ENCODE assay signal across 8 cellular contexts in the genomic region with DNA sequence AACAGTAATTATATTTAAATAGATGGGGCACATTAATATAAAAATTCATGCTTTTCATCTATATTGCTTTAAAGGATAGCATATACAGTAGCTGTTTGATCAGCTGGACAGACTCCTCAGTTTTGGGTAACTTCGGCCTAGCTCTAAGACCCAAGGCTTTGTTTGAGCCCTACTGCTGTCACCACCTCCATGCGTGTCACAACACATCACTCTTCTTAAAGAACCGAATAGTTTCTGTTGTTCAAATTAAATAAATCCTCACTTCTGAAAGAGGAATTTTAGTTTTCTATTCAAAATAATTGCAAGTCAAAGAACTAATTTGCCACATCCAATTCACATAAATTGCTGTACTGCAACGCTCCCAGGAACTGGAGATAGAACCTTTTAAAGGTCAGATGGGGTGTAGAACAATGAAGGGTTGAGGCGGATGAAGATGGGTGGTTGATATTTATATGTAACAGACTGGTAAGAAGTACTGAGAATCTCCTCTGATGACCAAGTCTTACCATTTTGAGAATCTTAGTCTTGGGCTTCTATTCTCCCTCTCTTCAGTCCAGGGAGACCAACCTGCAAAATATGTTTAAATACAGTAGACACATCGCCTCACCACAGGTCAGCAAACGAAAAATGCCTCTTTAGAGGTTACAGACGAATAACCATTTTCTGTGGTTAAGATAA. TPM values are rescaled to one million over a fixed set of nuclear protein-coding genes. Genes with fewer than 3 reads are reported as not detected.
DNase-seq lines count a peak whose midpoint lies in the region; ATAC-seq, FAIRE-seq and TF ChIP-seq lines count a peak whose summit lies in the region.

No MANE protein-coding gene starts in this region.

- H3K4me3 ChIP-seq in NT2/D1 (ENCODE audit: insufficient read length, low read depth) (peak overlapping the region; percentile 74), esophagus squamous epithelium (peak overlapping the region in 2 of 4 donors; percentile 68 to 76), rectal smooth muscle tissue (ENCODE audit: low read length) (peak overlapping the region; percentile 70)
- no peak overlapping the region for H3K4me3 ChIP-seq in effector memory CD4-positive, alpha-beta T cell (ENCODE audit: insufficient read depth, low read depth, low read length, poor library complexity, severe bottlenecking)

- DNase-seq in GM18507 (ENCODE audit: extremely low spot score, insufficient read length, low read depth), result no peak
- DNase-seq in NT2/D1 (ENCODE audit: low read depth, low spot score), result no peak
- DNase-seq in esophagus squamous epithelium (lab: John Stamatoyannopoulos, UW), result no peak
- DNase-seq in NOMO-1 treated with DMSO at 0.1 percent for 48 hours (lab: John Stamatoyannopoulos, UW; ENCODE audit: unreplicated experiment), result no peak
- DNase-seq in effector memory CD4-positive, alpha-beta T cell, result no peak
- DNase-seq in substantia nigra (lab: John Stamatoyannopoulos, UW), result no peak

- TF ChIP-seq CTCF in esophagus squamous epithelium (IDR thresholded peaks at IDR 0.05), result no peak

- no peak for ATAC-seq in GM18858 (IDR thresholded peaks at IDR 0.05; ENCODE audit: unreplicated experiment)

- H3K4me1 ChIP-seq in NT2/D1 (ENCODE audit: insufficient read depth, insufficient read length), result no peaks in the 10 kb centered on the region
- H3K4me1 ChIP-seq in esophagus squamous epithelium, result peaks cover 4 to 41% (median 12%) of the 10 kb centered on the region in 3 donors
- peaks cover 10% of the 10 kb centered on the region for H3K4me1 ChIP-seq in rectal smooth muscle tissue (ENCODE audit: control insufficient read depth, insufficient read depth, low read length)
- no peaks in the 10 kb centered on the region for H3K4me1 ChIP-seq in effector memory CD4-positive, alpha-beta T cell (ENCODE audit: control insufficient read depth, insufficient read depth, low read length, poor library complexity, severe bottlenecking)

- H3K9me3 ChIP-seq in NT2/D1 (ENCODE audit: insufficient read depth, low read length) (no peaks in the 10 kb centered on the region), esophagus squamous epithelium (no peaks in the 10 kb centered on the region)
- H3K9me3 ChIP-seq in effector memory CD4-positive, alpha-beta T cell (ENCODE audit: control insufficient read depth, low read length), result no peaks in the 10 kb centered on the region

- H3K27me3 ChIP-seq in NT2/D1 (ENCODE audit: insufficient read depth, insufficient read length) (no peaks in the 10 kb centered on the region), esophagus squamous epithelium (no peaks in the 10 kb centered on the region), rectal smooth muscle tissue (ENCODE audit: control insufficient read depth, insufficient read depth, low read length) (no peaks in the 10 kb centered on the region)
- no peaks in the 10 kb centered on the region for H3K27me3 ChIP-seq in effector memory CD4-positive, alpha-beta T cell (replicated peaks; ENCODE audit: control insufficient read depth, insufficient read depth, low read length, poor library complexity, severe bottlenecking)

- TF ChIP-seq POLR2A in esophagus squamous epithelium (IDR thresholded peaks at IDR 0.05), result no peak

- intact Hi-C loops in esophagus squamous epithelium (cut with DNase I), result no loop called here

- peak overlapping the region in 3 of 4 donors; percentile 10 to 95 (median 87) for H3K27ac ChIP-seq in esophagus squamous epithelium
- H3K27ac ChIP-seq in rectal smooth muscle tissue (ENCODE audit: low read depth, low read length), result peak overlapping the region; percentile 86
- H3K27ac ChIP-seq in effector memory CD4-positive, alpha-beta T cell (ENCODE audit: insufficient read depth, low read length, poor library complexity, severe bottlenecking), result no peak overlapping the region
- no peak overlapping the region for H3K27ac ChIP-seq in substantia nigra (ENCODE audit: low read depth, low read length, poor library complexity, severe bottlenecking)

- peaks cover 7% of the 10 kb centered on the region for H3K36me3 ChIP-seq in NT2/D1 (ENCODE audit: insufficient read depth, insufficient read length, low read length)
- H3K36me3 ChIP-seq in esophagus squamous epithelium, result no peaks in the 10 kb centered on the region
- H3K36me3 ChIP-seq in rectal smooth muscle tissue (ENCODE audit: control insufficient read depth, insufficient read depth, low read length), result no peaks in the 10 kb centered on the region
- no peaks in the 10 kb centered on the region for H3K36me3 ChIP-seq in effector memory CD4-positive, alpha-beta T cell (ENCODE audit: control insufficient read depth, insufficient read depth, low read length)

- WGBS in esophagus squamous epithelium, 2 donors, result 51 to 55% methylated on average over 8 of the region's 8 CpGs

- FAIRE-seq in GM18507 (lab: Jason Lieb, UNC), result peak; percentile 39

- no peak overlapping the region for H3K9ac ChIP-seq in NT2/D1 (ENCODE audit: insufficient read length, low read depth)
- H3K9ac ChIP-seq in rectal smooth muscle tissue (ENCODE audit: low read length), result no peak overlapping the region

RNA-seq across cellular contexts. Expression of a gene that starts 1.6 kb away (rescaled TPM):
- 10 to 100 TPM in 1 of 4 donors, 1 to 10 TPM in 3; 4.6 to 14.2 (median 7.4) TPM for total RNA-seq in esophagus squamous epithelium

Comparison
In these comparisons a context has a peak if more than half of its experiments do, and no peak if none do; other contexts are left out.
1. H3K27ac ChIP-seq: peak in esophagus squamous epithelium (3 of 4) and rectal smooth muscle tissue (single experiment); none in effector memory CD4-positive, alpha-beta T cell (single experiment) and substantia nigra (single experiment).